ENCODE assay signal across 8 cellular contexts in the genomic region with DNA sequence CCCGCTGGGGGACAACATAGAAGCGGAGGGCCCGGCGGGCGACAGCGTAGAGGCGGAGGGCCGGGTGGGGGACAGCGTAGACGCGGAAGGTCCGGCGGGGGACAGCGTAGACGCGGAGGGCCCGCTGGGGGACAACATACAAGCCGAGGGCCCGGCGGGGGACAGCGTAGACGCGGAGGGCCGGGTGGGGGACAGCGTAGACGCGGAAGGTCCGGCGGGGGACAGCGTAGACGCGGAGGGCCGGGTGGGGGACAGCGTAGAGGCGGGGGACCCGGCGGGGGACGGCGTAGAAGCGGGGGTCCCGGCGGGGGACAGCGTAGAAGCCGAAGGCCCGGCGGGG. TPM values are rescaled to one million over a fixed set of nuclear protein-coding genes. Genes with fewer than 3 reads are reported as not detected.
DNase-seq lines count a peak whose midpoint lies in the region; TF ChIP-seq lines count a peak whose summit lies in the region.
"Not testable (repeated sequence)": the region's sequence is repeated elsewhere in the genome, so short reads cannot be mapped to it uniquely, and the experiment has no call there.

No MANE protein-coding gene starts in this region.

- TF ChIP-seq POLR2A in sigmoid colon (IDR thresholded peaks at IDR 0.05); tibial nerve (IDR thresholded peaks at IDR 0.05): not testable (repeated sequence)

- not testable (repeated sequence) for H3K4me1 ChIP-seq in NT2/D1 (ENCODE audit: insufficient read depth, insufficient read length); mesodermal cell (ENCODE audit: control insufficient read depth, insufficient read depth, low read length, poor library complexity, severe bottlenecking)
- H3K4me1 ChIP-seq in duodenal mucosa (ENCODE audit: control insufficient read depth in 1 of 2, insufficient read depth in 2 of 2, low read length in 2 of 2) (peaks cover 15 to 16% of the 10 kb centered on the region in 2 donors), right atrium auricular region (peaks cover 0 to 21% of the 10 kb centered on the region in 2 donors), sigmoid colon (peaks cover 0 to 20% (median 18%) of the 10 kb centered on the region in 4 donors), tibial nerve (peaks cover 0 to 36% (median 13%) of the 10 kb centered on the region in 4 donors)

- H3K4me3 ChIP-seq in NT2/D1 (ENCODE audit: insufficient read length, low read depth), result peak overlapping the region; percentile 64
- peak overlapping the region; percentile 68 to 73 for H3K4me3 ChIP-seq in duodenal mucosa (ENCODE audit: low read depth in 1 of 2, low read length in 2 of 2)
- H3K4me3 ChIP-seq in right atrium auricular region, result peak overlapping the region; percentile 54 to 62
- peak overlapping the region; percentile 44 for H3K4me3 ChIP-seq in mesodermal cell (ENCODE audit: extremely low read depth, insufficient read depth, low read length, poor library complexity, severe bottlenecking)
- H3K4me3 ChIP-seq in sigmoid colon, result peak overlapping the region; percentile 26 to 47 (median 38)
- H3K4me3 ChIP-seq in tibial nerve, result peak overlapping the region; percentile 40 to 60 (median 49)

- not testable (repeated sequence) for H3K9me3 Mint-ChIP-seq in Calu3 (ENCODE audit: low read depth, unreplicated experiment); activated naive CD4-positive, alpha-beta T cell treated with anti-CD3 and anti-CD28 coated beads for 36 hours

- not testable (repeated sequence) for TF ChIP-seq CTCF in Calu3 (IDR thresholded peaks at IDR 0.05; ENCODE audit: unreplicated experiment); right atrium auricular region (IDR thresholded peaks at IDR 0.05); sigmoid colon (IDR thresholded peaks at IDR 0.05); tibial nerve (IDR thresholded peaks at IDR 0.05)

- peak overlapping the region; percentile 78 for H3K9ac ChIP-seq in NT2/D1 (ENCODE audit: insufficient read length, low read depth)
- H3K9ac ChIP-seq in duodenal mucosa (ENCODE audit: low read depth in 1 of 2, low read length in 2 of 2), result peak overlapping the region in 1 of 2 donors; percentile 35

- peaks cover 35% of the 10 kb centered on the region for H3K27me3 ChIP-seq in NT2/D1 (ENCODE audit: insufficient read depth, insufficient read length)
- H3K27me3 ChIP-seq in duodenal mucosa (ENCODE audit: control insufficient read depth in 1 of 2, insufficient read depth in 2 of 2, low read length in 2 of 2), result peaks cover 19 to 33% of the 10 kb centered on the region in 2 donors
- not testable (repeated sequence) for H3K27me3 ChIP-seq in right atrium auricular region
- peaks cover 17 to 69% (median 46%) of the 10 kb centered on the region in 3 donors for H3K27me3 ChIP-seq in sigmoid colon
- H3K27me3 ChIP-seq in tibial nerve, result peaks cover 0 to 64% of the 10 kb centered on the region in 2 donors

- peak overlapping the region; percentile 58 for H3K4me3 Mint-ChIP-seq in Calu3 (ENCODE audit: low read depth, unreplicated experiment)
- H3K4me3 Mint-ChIP-seq in activated naive CD4-positive, alpha-beta T cell treated with anti-CD3 and anti-CD28 coated beads for 36 hours, result peak overlapping the region; percentile 55

- H3K9me3 ChIP-seq in NT2/D1 (ENCODE audit: insufficient read depth, low read length); duodenal mucosa (ENCODE audit: control insufficient read depth in 1 of 2, low read length in 2 of 2); right atrium auricular region; mesodermal cell (ENCODE audit: control insufficient read depth, low read length); sigmoid colon; tibial nerve: not testable (repeated sequence)

- not testable (repeated sequence) for H3K36me3 Mint-ChIP-seq in Calu3 (ENCODE audit: insufficient read depth, unreplicated experiment); activated naive CD4-positive, alpha-beta T cell treated with anti-CD3 and anti-CD28 coated beads for 36 hours (ENCODE audit: low read depth)

- not testable (repeated sequence) for TF ChIP-seq EP300 in sigmoid colon (IDR thresholded peaks at IDR 0.05); tibial nerve (IDR thresholded peaks at IDR 0.05)

- intact Hi-C loops in Calu3 (cut with micrococcal nuclease; ENCODE audit: unreplicated experiment); activated naive CD4-positive, alpha-beta T cell treated with anti-CD3 and anti-CD28 coated beads for 36 hours (cut with micrococcal nuclease); sigmoid colon (cut with DNase I): not testable (repeated sequence)

- not testable (repeated sequence) for H3K27ac ChIP-seq in duodenal mucosa (ENCODE audit: low read depth, low read length); mesodermal cell (ENCODE audit: low read depth, low read length, severe bottlenecking)
- H3K27ac ChIP-seq in right atrium auricular region, result peak overlapping the region; percentile 35 to 40
- H3K27ac ChIP-seq in sigmoid colon, result peak overlapping the region in 1 of 4 donors; percentile 25
- peak overlapping the region in 2 of 4 donors; percentile 51 to 72 for H3K27ac ChIP-seq in tibial nerve

- not testable (repeated sequence) for DNase-seq in Calu3; NT2/D1 (ENCODE audit: low read depth, low spot score); activated naive CD4-positive, alpha-beta T cell treated with anti-CD3 and anti-CD28 coated beads for 36 hours; right atrium auricular region (ENCODE audit: low spot score); sigmoid colon; tibial nerve (ENCODE audit: low spot score in 2 of 2)

- BruUV-seq in Calu3 (replicated peaks; lab: Mats Ljungman, UMichigan), result not testable (repeated sequence)

- peaks cover 16% of the 10 kb centered on the region for H3K4me1 Mint-ChIP-seq in Calu3 (ENCODE audit: low read depth, unreplicated experiment)
- peaks cover 12% of the 10 kb centered on the region for H3K4me1 Mint-ChIP-seq in activated naive CD4-positive, alpha-beta T cell treated with anti-CD3 and anti-CD28 coated beads for 36 hours (ENCODE audit: low read depth)

- not testable (repeated sequence) for H3K36me3 ChIP-seq in NT2/D1 (ENCODE audit: insufficient read depth, insufficient read length, low read length); duodenal mucosa (ENCODE audit: control insufficient read depth in 1 of 2, insufficient read depth in 2 of 2, low read length in 2 of 2); right atrium auricular region; mesodermal cell (ENCODE audit: control insufficient read depth, insufficient read depth, low read length); sigmoid colon; tibial nerve

- peaks cover 25% of the 10 kb centered on the region for H3K27me3 Mint-ChIP-seq in Calu3 (ENCODE audit: unreplicated experiment)
- peaks cover 44% of the 10 kb centered on the region for H3K27me3 Mint-ChIP-seq in activated naive CD4-positive, alpha-beta T cell treated with anti-CD3 and anti-CD28 coated beads for 36 hours (ENCODE audit: low read depth)

- not testable (repeated sequence) for H3K27ac Mint-ChIP-seq in Calu3 (ENCODE audit: unreplicated experiment); activated naive CD4-positive, alpha-beta T cell treated with anti-CD3 and anti-CD28 coated beads for 36 hours

- CTCF ChIA-PET in Calu3 (lab: Charles Lee), result interaction anchor here (0.9 kb wide), 1 partner anchor 10 kb away, joined by 5 read pairs; no protein-coding TSS in a partner anchor
- CTCF ChIA-PET in activated naive CD4-positive, alpha-beta T cell treated with anti-CD3 and anti-CD28 coated beads for 36 hours (lab: Charles Lee), result not testable (repeated sequence)

- 1% methylated on average over 27 to 31 of the region's 46 CpGs for WGBS in mesodermal cell (ENCODE audit: insufficient coverage in 2 of 2), 2 experiments
- 2% methylated on average over 46 of the region's 46 CpGs for WGBS in sigmoid colon, 2 donors
- WGBS in tibial nerve, 2 donors, result 0 to 3% methylated on average over 17 to 41 of the region's 46 CpGs

RNA-seq across cellular contexts. Expression of gene CLIC6, which starts 1.1 kb away (rescaled TPM):
- total RNA-seq in Calu3 (2022) (0.24 and 0.42 TPM in 2 replicates), right atrium auricular region (1 to 10 TPM; 5.1 to 7.0 TPM), sigmoid colon (1 to 10 TPM in 1 of 4 donors, under 1 TPM in 2, not detected in 1; 0.71 to 1.8 (median 0.95) TPM), tibial nerve (10 to 100 TPM in 1 of 4 donors, 1 to 10 TPM in 3; 3.3 to 11.6 (median 7.0) TPM)
- total RNA-seq in activated naive CD4-positive, alpha-beta T cell treated with anti-CD3 and anti-CD28 coated beads for 36 hours, result under 1 TPM; 0.10 to 0.12 TPM
- polyA plus RNA-seq in mesodermal cell (2013, experiment 1 of 2), result 3.4 TPM
- polyA plus RNA-seq in mesodermal cell (2013, experiment 2 of 2), result 1.6 TPM
- polyA plus RNA-seq in sigmoid colon, result 1 to 10 TPM; 1.4 to 6.9 (median 5.4) TPM

RNA-seq across cellular contexts. Expression of gene RCAN1, which starts 54.9 kb away (rescaled TPM):
- 25.4 and 25.7 TPM in 2 replicates for total RNA-seq in Calu3 (2022)
- total RNA-seq in activated naive CD4-positive, alpha-beta T cell treated with anti-CD3 and anti-CD28 coated beads for 36 hours, result 1 to 10 TPM; 2.3 to 2.9 TPM
- 10 to 100 TPM; 26.1 to 38.0 TPM for total RNA-seq in right atrium auricular region
- 21.7 TPM for polyA plus RNA-seq in mesodermal cell (2013, experiment 1 of 2)
- 21.4 TPM for polyA plus RNA-seq in mesodermal cell (2013, experiment 2 of 2)
- total RNA-seq in sigmoid colon, result 10 to 100 TPM; 21.4 to 79.6 (median 28.2) TPM
- polyA plus RNA-seq in sigmoid colon, result 100 to 1,000 TPM in 1 of 3 donors, 10 to 100 TPM in 2; 38.3 to 148 (median 65.5) TPM
- total RNA-seq in tibial nerve, result 10 to 100 TPM; 51.8 to 71.2 (median 66.7) TPM
